Comparison of ENCODE assay signal across 8 cellular contexts in genomic region chr5:177446184-177447065, GRCh38. TPM values are rescaled to one million over a fixed set of nuclear protein-coding genes. Genes with fewer than 3 reads are reported as not detected.
A peak's percentile ranks its signal among the peaks of the same experiment; 100 is the strongest.
DNase-seq lines count a peak whose midpoint lies in the region; ATAC-seq and TF ChIP-seq lines count a peak whose summit lies in the region.

PRR7 (plus strand) TSS chr5:177446814; CDS start chr5:177455068, 8,254 bp downstream.

- intact Hi-C loops in head of caudate nucleus (cut with DNase I) (no loop called here), ovary (cut with DNase I) (loop anchor here in 1 of 4 donors (5.0 kb wide), 1 partner anchor 39 kb away; the partner anchor contains the start of gene F12), aorta (cut with DNase I) (no loop called here)

- TF ChIP-seq POLR2A in ovary (IDR thresholded peaks at IDR 0.05), result no peak

- H3K36me3 ChIP-seq in ovary (no peaks in the 10 kb centered on the region), aorta (ENCODE audit: control insufficient read depth in 1 of 2, insufficient read depth in 2 of 2, low read length in 1 of 2) (no peaks in the 10 kb centered on the region)

- H3K9me3 Mint-ChIP-seq in activated naive CD4-positive, alpha-beta T cell treated with anti-CD3 and anti-CD28 coated beads, Interleukin-2, amount 50 U/mL, for 72 hours, result no peaks in the 10 kb centered on the region

- H3K36me3 Mint-ChIP-seq in activated naive CD4-positive, alpha-beta T cell treated with anti-CD3 and anti-CD28 coated beads, Interleukin-2, amount 50 U/mL, for 72 hours, result no peaks in the 10 kb centered on the region

- ATAC-seq in GM21381 (IDR thresholded peaks at IDR 0.05; ENCODE audit: unreplicated experiment) (peak; percentile 55), aorta (ENCODE audit: low FRiP score) (peak; percentile 61)
- peak; percentile 41 to 65 for ATAC-seq in activated naive CD4-positive, alpha-beta T cell treated with anti-CD3 and anti-CD28 coated beads, Interleukin-2, amount 50 U/mL, for 72 hours

- H3K4me3 ChIP-seq in ovary (peak within 1 kb of the TSS; percentile 42), aorta (ENCODE audit: low read length in 2 of 2) (peak within 1 kb of the TSS; percentile 29 to 41)

- H3K27ac ChIP-seq in ovary (no peak within 1 kb of the TSS), aorta (ENCODE audit: low read depth in 1 of 2, low read length in 2 of 2) (no peak within 1 kb of the TSS)

- no peak for TF ChIP-seq EP300 in ovary (IDR thresholded peaks at IDR 0.05)

- DNase-seq in DMS53 treated with DMSO at 0.1 percent for 48 hours (lab: John Stamatoyannopoulos, UW; ENCODE audit: unreplicated experiment), result peak; percentile 62
- DNase-seq in HuH-7 (ENCODE audit: low spot score), result peak; percentile 96
- peak; percentile 71 for DNase-seq in SK-N-DZ (ENCODE audit: low spot score)
- DNase-seq in activated naive CD4-positive, alpha-beta T cell treated with anti-CD3 and anti-CD28 coated beads, Interleukin-2, amount 50 U/mL, for 72 hours (ENCODE audit: low spot score in 2 of 2), result peak in 1 of 2 donors; percentile 71
- DNase-seq in head of caudate nucleus, result peak in 40 of 42 donors; percentile 65 to 92 (median 84)
- peak; percentile 55 to 80 (median 69) for DNase-seq in ovary
- peak; percentile 74 to 89 for DNase-seq in aorta

- H3K27me3 ChIP-seq in ovary, result no peaks in the 10 kb centered on the region
- H3K27me3 ChIP-seq in aorta (ENCODE audit: control insufficient read depth in 1 of 2, insufficient read depth in 2 of 2, low read length in 1 of 2), result no peaks in the 10 kb centered on the region

- H3K4me1 ChIP-seq in ovary (ENCODE audit: insufficient read depth) (peaks cover 6% of the 10 kb centered on the region), aorta (ENCODE audit: control insufficient read depth in 1 of 2, insufficient read depth in 2 of 2, low read length in 2 of 2) (no peaks in the 10 kb centered on the region)

- TF ChIP-seq CTCF in ovary (IDR thresholded peaks at IDR 0.05), result peak in 2 of 3 donors; percentile 8 to 9

- peak within 1 kb of the TSS; percentile 67 to 84 for H3K27ac Mint-ChIP-seq in activated naive CD4-positive, alpha-beta T cell treated with anti-CD3 and anti-CD28 coated beads, Interleukin-2, amount 50 U/mL, for 72 hours

- WGBS in ovary, 3 donors, result 0% methylated on average over 28 to 88 of the region's 90 CpGs
- WGBS in aorta, 2 donors, result 1% methylated on average over 57 to 90 of the region's 90 CpGs

- H3K9me3 ChIP-seq in ovary (no peaks in the 10 kb centered on the region), aorta (ENCODE audit: control insufficient read depth, low read length) (no peaks in the 10 kb centered on the region)

RNA-seq across cellular contexts. Expression of gene PRR7, which starts in this region (rescaled TPM):
- 26.1 and 35.3 TPM in 2 replicates for polyA plus RNA-seq in SK-N-DZ (2014; cell fraction: cytosol; rRNA removed)
- 32.0 and 39.8 TPM in 2 replicates for polyA plus RNA-seq in SK-N-DZ (2014; cell fraction: nucleus; rRNA removed)
- total RNA-seq in activated naive CD4-positive, alpha-beta T cell treated with anti-CD3 and anti-CD28 coated beads, Interleukin-2, amount 50 U/mL, for 72 hours, result 10 to 100 TPM in 1 of 2 donors, 1 to 10 TPM in 1; 4.1 to 11.4 TPM
- total RNA-seq in ovary, result 10 to 100 TPM in 1 of 7 donors, 1 to 10 TPM in 5, under 1 TPM in 1; 0.66 to 11.4 (median 2.1) TPM
- under 1 TPM in 1 of 2 donors, not detected in 1; 0.51 TPM for polyA plus RNA-seq in ovary
- 1 to 10 TPM; 1.9 to 2.0 TPM for total RNA-seq in aorta
- polyA plus RNA-seq in aorta, result under 1 TPM in 1 of 2 donors, not detected in 1; 0.74 TPM
